32 cellular contexts compared by ENCODE assay signal in the genomic region with DNA sequence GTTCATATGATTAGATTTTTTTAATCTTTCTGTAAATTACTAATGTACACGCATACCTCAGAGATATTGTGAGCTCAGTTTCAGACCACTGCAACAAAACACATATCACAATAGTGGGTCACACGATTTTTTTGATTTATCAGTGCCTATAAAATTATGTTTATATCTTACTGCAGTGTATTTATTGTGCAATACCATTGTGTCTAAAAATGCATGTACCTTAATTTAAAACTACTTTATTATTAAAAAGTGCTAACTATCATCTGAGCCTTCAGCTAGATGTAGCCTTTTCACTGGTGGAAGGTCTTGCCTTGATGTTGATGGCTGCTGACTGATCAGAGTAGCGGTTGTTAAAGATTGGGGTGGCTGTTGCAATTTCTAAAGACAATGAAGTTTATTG.
DNase-seq lines count a peak whose midpoint lies in the region; ATAC-seq, FAIRE-seq and TF ChIP-seq lines count a peak whose summit lies in the region.
"Had no signal": no experiment of that assay in that cellular context is flagged by ENCODE, and none has a peak within 500 bp of the region (broad histone marks: within the 10 kb centered on the region; RNA-seq: fewer than 3 reads in every experiment).

No MANE protein-coding gene starts in this region.

- no peak overlapping the region for H3K4me3 ChIP-seq in HepG2 (replicated peaks in 1 of 3; ENCODE audit: insufficient read depth in 1 of 3, low read depth in 2 of 3, low read length in 3 of 3)
- no peak overlapping the region for H3K4me3 ChIP-seq in right lobe of liver
- H3K4me3 ChIP-seq in IMR-90 (ENCODE audit: insufficient read depth, low read depth, low read length), result no peak overlapping the region
- H3K4me3 ChIP-seq in K562, result no peak overlapping the region
- H3K4me3 ChIP-seq: A549; BLaER1; BLaER1 treated with 17β-estradiol and CSF1 and Interleukin-3, amounts not matched to agents 10 nM and 100 nM had no signal

- TF ChIP-seq CTCF in HepG2 (CRISPR knock-in tag; IDR thresholded peaks at IDR 0.05) (no peak), right lobe of liver (IDR thresholded peaks at IDR 0.05) (no peak), IMR-90 (conservative IDR thresholded peaks at IDR 0.05; ENCODE audit: low read depth, low read length) (no peak), K562 (IDR thresholded peaks at IDR 0.05 in 2 of 3, conservative IDR thresholded peaks at IDR 0.05 in 1 of 3; ENCODE audit: insufficient read depth in 2 of 3, low read depth in 1 of 3, low read length in 3 of 3) (no peak)

- no peaks in the 10 kb centered on the region for H3K79me1 ChIP-seq in IMR-90 (ENCODE audit: low read depth in 1 of 2, low read length in 2 of 2)

- no peak for TF ChIP-seq POLR2A in HepG2 (IDR thresholded peaks at IDR 0.05; ENCODE audit: insufficient read depth in 1 of 2, low read depth in 2 of 2, low read length in 2 of 2)
- no peak for TF ChIP-seq POLR2A in right lobe of liver (IDR thresholded peaks at IDR 0.05)
- TF ChIP-seq POLR2A in IMR-90 (IDR thresholded peaks at IDR 0.05; ENCODE audit: low read depth, low read length), result no peak
- TF ChIP-seq POLR2A in K562 (conservative IDR thresholded peaks at IDR 0.05), result no peak

- no peak overlapping the region for H2BK20ac ChIP-seq in IMR-90 (ENCODE audit: low read depth, low read length)

- H3K4me1 ChIP-seq in HepG2 (ENCODE audit: insufficient read depth, low read length) (no peaks in the 10 kb centered on the region), right lobe of liver (no peaks in the 10 kb centered on the region), IMR-90 (ENCODE audit: control insufficient read depth, insufficient read depth, low read length) (no peaks in the 10 kb centered on the region), K562 (replicated peaks in 1 of 2; ENCODE audit: control insufficient read depth in 2 of 2, insufficient read depth in 2 of 2, low read length in 2 of 2) (no peaks in the 10 kb centered on the region)
- H3K4me1 ChIP-seq: A549; BLaER1; BLaER1 treated with 17β-estradiol and CSF1 and Interleukin-3, amounts not matched to agents 10 nM and 100 nM had no signal

- no peak for DNase-seq in HepG2 (ENCODE audit: low spot score)
- DNase-seq in right lobe of liver, result no peak
- no peak for DNase-seq in IMR-90
- no peak for DNase-seq in K562 (ENCODE audit: extremely low read depth in 1 of 4, low spot score in 3 of 4)
- DNase-seq in NCI-H146 (lab: John Stamatoyannopoulos, UW), result no peak
- DNase-seq: 8988T; ACHN; AML-193; BE2C; C1 segment of cervical spinal cord; Caco-2; Calu3; CD4-positive, alpha-beta memory T cell; CD4-positive, alpha-beta T cell; CD4-positive, CD25-positive, alpha-beta regulatory T cell; CD8-positive, alpha-beta memory T cell; CD8-positive, alpha-beta T cell; COR-L47; DMS 273 treated with DMSO at 0.1 percent for 48 hours; DMS153; DMS53; DMS79; DMS79 treated with DMSO at 0.1 percent for 48 hours; DND-41; EL had no signal

- no peak overlapping the region for H2BK15ac ChIP-seq in IMR-90 (ENCODE audit: low read depth, low read length)

- intact Hi-C loops in HepG2 (cut with micrococcal nuclease; ENCODE audit: unreplicated experiment), result no loop called here
- intact Hi-C loops in right lobe of liver (cut with DNase I), result no loop called here
- intact Hi-C loops in IMR-90 (cut with micrococcal nuclease), result no loop called here
- intact Hi-C loops in K562 (cut with micrococcal nuclease), result no loop called here

- H4K5ac ChIP-seq in IMR-90 (ENCODE audit: low read depth, low read length), result no peak overlapping the region

- ATAC-seq in HepG2, result no peak
- no peak for ATAC-seq in right lobe of liver
- no peak for ATAC-seq in IMR-90 (ENCODE audit: low read depth)
- no peak for ATAC-seq in K562
- no peak for ATAC-seq in HG02840 (IDR thresholded peaks at IDR 0.05; ENCODE audit: low FRiP score, unreplicated experiment)
- ATAC-seq: A549; CD8-positive, alpha-beta T cell had no signal

- in situ Hi-C loops in HepG2 (cut with HindIII; ENCODE audit: extremely low pct_ligation_motif_present, low pct_unique_long_range_greater_than_20kb), result no loop called here
- in situ Hi-C loops in IMR-90 (cut with MboI; ENCODE audit: low sequenced_read_pairs), result no loop called here
- in situ Hi-C loops in K562 (cut with MboI), result no loop called here

- 12% methylated on average over 3 of the region's 3 CpGs for WGBS in HepG2 (ENCODE audit: low lambda C conversion rate)
- 67% methylated on average over 3 of the region's 3 CpGs for whole genome bisulfite sequencing in right lobe of liver (ENCODE audit: insufficient coverage, low coverage, low lambda C conversion rate, missing lambda C conversion rate)
- WGBS in IMR-90 (ENCODE audit: extremely low coverage in 2 of 2, insufficient read length in 1 of 2), 2 experiments, result no CpG with 5 or more reads among the region's 3 CpGs
- WGBS in K562 (ENCODE audit: insufficient coverage, low coverage, missing lambda C conversion rate), result 2% methylated on average over 3 of the region's 3 CpGs

- H3K27me3 ChIP-seq in HepG2 (ENCODE audit: control insufficient read depth in 1 of 2, insufficient read depth in 2 of 2, low read length in 2 of 2) (no peaks in the 10 kb centered on the region), right lobe of liver (no peaks in the 10 kb centered on the region), IMR-90 (ENCODE audit: control insufficient read depth, insufficient read depth, low read length) (no peaks in the 10 kb centered on the region), K562 (ENCODE audit: control insufficient read depth in 2 of 2, insufficient read depth in 2 of 2, low read length in 2 of 2) (no peaks in the 10 kb centered on the region)
- H3K27me3 ChIP-seq: BE2C; BLaER1; BLaER1 treated with 17β-estradiol and CSF1 and Interleukin-3, amounts not matched to agents 10 nM and 100 nM had no signal

- no peak overlapping the region for H3K14ac ChIP-seq in IMR-90 (replicated peaks; ENCODE audit: low read depth, low read length)

- no peak overlapping the region for H2AFZ ChIP-seq in HepG2 (ENCODE audit: low read length)
- no peak overlapping the region for H2AFZ ChIP-seq in IMR-90 (replicated peaks; ENCODE audit: low read length, poor library complexity)
- no peak overlapping the region for H2AFZ ChIP-seq in K562 (ENCODE audit: low read depth, low read length)

- no peak overlapping the region for H3K4ac ChIP-seq in IMR-90 (ENCODE audit: low read depth, low read length)

- no peak for FAIRE-seq in HepG2 (lab: Jason Lieb, UNC)
- no peak for FAIRE-seq in K562 (lab: Jason Lieb, UNC)
- FAIRE-seq: A549, D721Med had no signal

- no peak overlapping the region for H2AK9ac ChIP-seq in IMR-90 (replicated peaks; ENCODE audit: low read depth, low read length, poor library complexity)

- no peak overlapping the region for H2AK5ac ChIP-seq in IMR-90 (ENCODE audit: low read depth, low read length)

- H4K20me1 ChIP-seq in HepG2 (ENCODE audit: insufficient read depth, low read length) (no peaks in the 10 kb centered on the region), IMR-90 (ENCODE audit: insufficient read depth, low read length) (no peaks in the 10 kb centered on the region), K562 (replicated peaks; ENCODE audit: control insufficient read depth, insufficient read depth, low read length) (no peaks in the 10 kb centered on the region)
- H4K20me1 ChIP-seq: BLaER1; BLaER1 treated with 17β-estradiol and CSF1 and Interleukin-3, amounts not matched to agents 10 nM and 100 nM had no signal

- H2BK5ac ChIP-seq in IMR-90 (ENCODE audit: low read depth, low read length, poor library complexity, severe bottlenecking), result no peak overlapping the region

- H3K79me2 ChIP-seq in HepG2 (ENCODE audit: insufficient read depth, low read length), result no peaks in the 10 kb centered on the region
- H3K79me2 ChIP-seq in K562 (ENCODE audit: control insufficient read depth, insufficient read depth, low read length), result no peaks in the 10 kb centered on the region

- CTCF ChIA-PET in HepG2 (lab: Yijun Ruan, JAX; ENCODE audit: low intra/inter-chr PET ratio, low total read pairs), result no interaction called here
- CTCF ChIA-PET in IMR-90 (lab: Yijun Ruan, JAX), result no interaction called here
- CTCF ChIA-PET in K562 (lab: Yijun Ruan, JAX; ENCODE audit: low intra/inter-chr PET ratio), result no interaction called here

- BruUV-seq in HepG2 (replicated peaks; lab: Mats Ljungman, UMichigan) (no TSS peak), IMR-90 (replicated peaks; lab: Mats Ljungman, UMichigan) (no TSS peak), K562 (replicated peaks; lab: Mats Ljungman, UMichigan) (no TSS peak)

- no peak for TF ChIP-seq EP300 in HepG2 (IDR thresholded peaks at IDR 0.05; ENCODE audit: low read depth in 2 of 2, low read length in 2 of 2)
- no peak for TF ChIP-seq EP300 in HepG2 (CRISPR knock-in tag; IDR thresholded peaks at IDR 0.05; ENCODE audit: borderline replicate concordance)
- TF ChIP-seq EP300 in K562 (IDR thresholded peaks at IDR 0.05; ENCODE audit: low read length), result no peak

- H3K4me2 ChIP-seq in HepG2 (ENCODE audit: low read depth, low read length), result no peak overlapping the region
- no peak overlapping the region for H3K4me2 ChIP-seq in IMR-90 (ENCODE audit: low read depth, low read length)
- H3K4me2 ChIP-seq in K562 (ENCODE audit: insufficient read depth, low read length), result no peak overlapping the region
- H3K4me2 ChIP-seq: A549; BLaER1; BLaER1 treated with 17β-estradiol and CSF1 and Interleukin-3, amounts not matched to agents 10 nM and 100 nM had no signal

- no peak overlapping the region for H2BK120ac ChIP-seq in IMR-90 (ENCODE audit: low read depth, low read length)

- TF ChIP-seq RAD21 in HepG2 (CRISPR knock-in tag; IDR thresholded peaks at IDR 0.05) (no peak), IMR-90 (IDR thresholded peaks at IDR 0.05; ENCODE audit: low read length) (no peak), K562 (CRISPR knock-in tag; conservative IDR thresholded peaks at IDR 0.05 in 1 of 2, IDR thresholded peaks at IDR 0.05 in 1 of 2) (no peak)

- no peak overlapping the region for H3K23ac ChIP-seq in IMR-90 (ENCODE audit: low read depth, low read length)

- no peak overlapping the region for H3K56ac ChIP-seq in IMR-90 (ENCODE audit: extremely low read depth, insufficient read depth, low read length)

- dilution Hi-C loops in IMR-90 (cut with HindIII; ENCODE audit: low sequenced_read_pairs, unreplicated experiment), result no loop called here

- no peak overlapping the region for H3K9ac ChIP-seq in HepG2 (ENCODE audit: insufficient read depth, low read depth, low read length)
- H3K9ac ChIP-seq in IMR-90 (ENCODE audit: low read depth, low read length), result no peak overlapping the region
- no peak overlapping the region for H3K9ac ChIP-seq in K562 (ENCODE audit: insufficient read depth in 1 of 2, low read depth in 2 of 2, low read length in 2 of 2)
- H3K9ac ChIP-seq: BLaER1; BLaER1 treated with 17β-estradiol and CSF1 and Interleukin-3, amounts not matched to agents 10 nM and 100 nM had no signal

- no peak overlapping the region for H3K18ac ChIP-seq in IMR-90 (ENCODE audit: low read depth, low read length)

- no peaks in the 10 kb centered on the region for H3K9me1 ChIP-seq in IMR-90 (ENCODE audit: insufficient read depth, low read length)
- H3K9me1 ChIP-seq in K562 (ENCODE audit: control insufficient read depth, insufficient read depth, low read length), result no peaks in the 10 kb centered on the region

- POLR2A ChIA-PET in HepG2 (lab: Yijun Ruan, JAX) (no interaction called here), IMR-90 (lab: Charles Lee; ENCODE audit: unreplicated experiment) (no interaction called here), K562 (lab: Yijun Ruan, JAX) (no interaction called here)

- H4K91ac ChIP-seq in IMR-90 (ENCODE audit: insufficient read depth, low read depth, low read length), result no peak overlapping the region

- H3K27ac ChIP-seq in HepG2 (ENCODE audit: extremely low read length, insufficient read depth, low read length), result no peak overlapping the region
- no peak overlapping the region for H3K27ac ChIP-seq in right lobe of liver
- H3K27ac ChIP-seq in IMR-90 (ENCODE audit: insufficient read depth, low read length), result no peak overlapping the region
- H3K27ac ChIP-seq in K562 (ENCODE audit: extremely low read depth, low read depth, low read length), result no peak overlapping the region
- H3K27ac ChIP-seq: 22Rv1; A549; BLaER1; BLaER1 treated with 17β-estradiol and CSF1 and Interleukin-3, amounts not matched to agents 10 nM and 100 nM; C4-2B had no signal

- no peak overlapping the region for H4K8ac ChIP-seq in IMR-90 (ENCODE audit: low read depth in 2 of 2, low read length in 2 of 2)

- no peaks in the 10 kb centered on the region for H3K36me3 ChIP-seq in HepG2 (replicated peaks in 1 of 2; ENCODE audit: control insufficient read depth in 1 of 2, insufficient read depth in 2 of 2, low read length in 2 of 2)
- no peaks in the 10 kb centered on the region for H3K36me3 ChIP-seq in right lobe of liver
- no peaks in the 10 kb centered on the region for H3K36me3 ChIP-seq in IMR-90 (ENCODE audit: control insufficient read depth, insufficient read depth, low read length)
- no peaks in the 10 kb centered on the region for H3K36me3 ChIP-seq in K562 (ENCODE audit: control insufficient read depth, insufficient read depth, low read length)
- H3K36me3 ChIP-seq: BE2C; BLaER1; BLaER1 treated with 17β-estradiol and CSF1 and Interleukin-3, amounts not matched to agents 10 nM and 100 nM had no signal

- H3K9me3 ChIP-seq in HepG2 (ENCODE audit: low read length) (no peaks in the 10 kb centered on the region), right lobe of liver (no peaks in the 10 kb centered on the region), IMR-90 (ENCODE audit: control insufficient read depth, insufficient read depth, low read length) (no peaks in the 10 kb centered on the region), K562 (replicated peaks; ENCODE audit: control insufficient read depth, insufficient read depth, low read depth, low read length) (no peaks in the 10 kb centered on the region)
- H3K9me3 ChIP-seq: A549, BE2C, BLaER1, Caco-2 had no signal
